Comparison of ENCODE assay signal across 7 cellular contexts in the genomic region with DNA sequence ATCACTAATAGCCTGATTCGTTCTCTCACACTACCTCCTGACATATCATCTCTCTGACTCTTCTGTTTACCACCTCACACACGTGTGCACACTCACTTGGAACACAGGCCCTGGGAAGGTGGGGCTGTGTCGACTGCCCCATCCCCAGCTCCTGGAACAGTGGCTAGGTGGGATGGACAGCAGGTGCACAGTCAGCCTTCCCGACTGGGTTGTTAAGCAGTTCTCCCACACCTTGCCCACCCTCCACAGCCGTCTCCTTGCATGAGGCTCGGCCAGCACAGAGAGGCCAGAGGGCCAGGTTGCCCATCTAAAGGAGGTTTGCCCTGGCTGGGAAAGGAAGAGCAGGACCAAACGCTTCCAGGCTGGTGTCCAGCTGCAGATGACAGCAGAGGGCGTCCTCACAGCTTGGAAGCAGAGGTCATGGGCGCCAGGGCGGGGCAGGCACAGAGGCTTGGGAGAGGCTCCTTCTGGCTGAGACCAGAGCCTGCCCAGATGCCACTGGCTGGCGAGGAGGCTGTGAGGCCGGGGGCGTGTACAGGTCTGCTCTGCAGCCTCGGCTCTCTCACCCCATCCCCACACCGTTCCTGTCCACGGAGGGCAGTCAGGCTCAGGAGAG.
A peak's percentile ranks its signal among the peaks of the same experiment; 100 is the strongest.
DNase-seq lines count a peak whose midpoint lies in the region; ATAC-seq and TF ChIP-seq lines count a peak whose summit lies in the region.

No MANE protein-coding gene starts in this region.

- in situ Hi-C loops in SK-MEL-5 (cut with HindIII; ENCODE audit: low pct_unique_long_range_greater_than_20kb, low sequenced_read_pairs): no loop called here

- no peaks in the 10 kb centered on the region for H4K20me1 ChIP-seq in GM23338 (replicated peaks; ENCODE audit: insufficient read depth)

- H3K4me3 ChIP-seq in GM23338 (no peak overlapping the region), foreskin fibroblast (ENCODE audit: low read depth in 1 of 2, low read length in 2 of 2) (no peak overlapping the region)

- DNase-seq in GM23338 (ENCODE audit: low spot score) (peak; percentile 66), SK-MEL-5 (ENCODE audit: low read depth, low spot score) (peak; percentile 82), foreskin fibroblast (peak; percentile 60 to 85), pons (ENCODE audit: low spot score) (peak; percentile 85), NCI-H1694 treated with DMSO at 0.1 percent for 48 hours (lab: John Stamatoyannopoulos, UW) (no peak), GM19238 (ENCODE audit: insufficient read length, low spot score) (no peak)

- peak; percentile 35 to 79 for TF ChIP-seq CTCF in GM23338 (conservative IDR thresholded peaks at IDR 0.05; ENCODE audit: low read depth in 2 of 2)
- TF ChIP-seq CTCF in foreskin fibroblast (IDR thresholded peaks at IDR 0.05; ENCODE audit: low read depth, low read length): peak; percentile 48

- H3K4me2 ChIP-seq in GM23338: no peak overlapping the region

- no peaks in the 10 kb centered on the region for H3K4me1 ChIP-seq in GM23338 (ENCODE audit: insufficient read depth)

- no peaks in the 10 kb centered on the region for H3K79me2 ChIP-seq in GM23338 (replicated peaks; ENCODE audit: insufficient read depth)

- peaks cover 3% of the 10 kb centered on the region; the same call in 1 of the 3 replicates for H3K36me3 Mint-ChIP-seq in GM23338 (ENCODE audit: low read depth)

- H2AFZ ChIP-seq in GM23338: no peak overlapping the region

- peaks cover 8% of the 10 kb centered on the region for H3K27me3 Mint-ChIP-seq in GM23338 (ENCODE audit: insufficient read depth, low read depth, poor library complexity)

- ATAC-seq in GM23338: peak; percentile 88
- ATAC-seq in HG02970 (IDR thresholded peaks at IDR 0.05; ENCODE audit: low FRiP score, unreplicated experiment): no peak

- H3K27me3 ChIP-seq in GM23338 (ENCODE audit: insufficient read depth): no peaks in the 10 kb centered on the region

- no peaks in the 10 kb centered on the region for H3K4me1 Mint-ChIP-seq in GM23338

- H3K27ac ChIP-seq in GM23338 (ENCODE audit: low read depth): no peak overlapping the region

- no peaks in the 10 kb centered on the region for H3F3A ChIP-seq in GM23338 (replicated peaks; ENCODE audit: low read depth)

- H3K9me2 ChIP-seq in GM23338 (ENCODE audit: insufficient read depth): no peaks in the 10 kb centered on the region

- H3K9me3 Mint-ChIP-seq in GM23338: no peaks in the 10 kb centered on the region

- H3K27ac Mint-ChIP-seq in GM23338: no peak overlapping the region

- H3K4me3 Mint-ChIP-seq in GM23338: no peak overlapping the region

- H3K36me3 ChIP-seq in GM23338 (ENCODE audit: insufficient read depth): no peaks in the 10 kb centered on the region

TF ChIP-seq in GM23338, 12 proteins besides CTCF, POLR2A, EP300 and RAD21 (continues in another document):
- TF ChIP-seq NANOG (IDR thresholded peaks at IDR 0.05; ENCODE audit: borderline replicate concordance): no peak
- no peak for TF ChIP-seq CREB1 (CRISPR knock-in tag; IDR thresholded peaks at IDR 0.05; ENCODE audit: low read depth)
- TF ChIP-seq, protein P1, sequence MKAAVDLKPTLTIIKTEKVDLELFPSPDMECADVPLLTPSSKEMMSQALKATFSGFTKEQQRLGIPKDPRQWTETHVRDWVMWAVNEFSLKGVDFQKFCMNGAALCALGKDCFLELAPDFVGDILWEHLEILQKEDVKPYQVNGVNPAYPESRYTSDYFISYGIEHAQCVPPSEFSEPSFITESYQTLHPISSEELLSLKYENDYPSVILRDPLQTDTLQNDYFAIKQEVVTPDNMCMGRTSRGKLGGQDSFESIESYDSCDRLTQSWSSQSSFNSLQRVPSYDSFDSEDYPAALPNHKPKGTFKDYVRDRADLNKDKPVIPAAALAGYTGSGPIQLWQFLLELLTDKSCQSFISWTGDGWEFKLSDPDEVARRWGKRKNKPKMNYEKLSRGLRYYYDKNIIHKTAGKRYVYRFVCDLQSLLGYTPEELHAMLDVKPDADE (IDR thresholded peaks at IDR 0.05): no peak
- no peak for TF ChIP-seq ZNF114 (CRISPR knock-in tag; IDR thresholded peaks at IDR 0.05)
- no peak for TF ChIP-seq POLR2AphosphoS5 (IDR thresholded peaks at IDR 0.05; ENCODE audit: low read depth)
- no peak for TF ChIP-seq REST (IDR thresholded peaks at IDR 0.05; ENCODE audit: unreplicated experiment)
- TF ChIP-seq ZNF462 (CRISPR knock-in tag; IDR thresholded peaks at IDR 0.05): no peak
- TF ChIP-seq EZH2phosphoT487 (IDR thresholded peaks at IDR 0.05; ENCODE audit: unreplicated experiment): no peak
- no peak for TF ChIP-seq JUNB (IDR thresholded peaks at IDR 0.05; ENCODE audit: unreplicated experiment)

Comparison
In these comparisons a context has a peak if more than half of its experiments do, and no peak if none do; other contexts are left out.
1. DNase-seq: peak in GM23338 (single experiment), SK-MEL-5 (single experiment), foreskin fibroblast (2 of 2) and pons (single experiment); none in NCI-H1694 treated with DMSO at 0.1 percent for 48 hours (single experiment) and GM19238 (single experiment).